In the genomic region with DNA sequence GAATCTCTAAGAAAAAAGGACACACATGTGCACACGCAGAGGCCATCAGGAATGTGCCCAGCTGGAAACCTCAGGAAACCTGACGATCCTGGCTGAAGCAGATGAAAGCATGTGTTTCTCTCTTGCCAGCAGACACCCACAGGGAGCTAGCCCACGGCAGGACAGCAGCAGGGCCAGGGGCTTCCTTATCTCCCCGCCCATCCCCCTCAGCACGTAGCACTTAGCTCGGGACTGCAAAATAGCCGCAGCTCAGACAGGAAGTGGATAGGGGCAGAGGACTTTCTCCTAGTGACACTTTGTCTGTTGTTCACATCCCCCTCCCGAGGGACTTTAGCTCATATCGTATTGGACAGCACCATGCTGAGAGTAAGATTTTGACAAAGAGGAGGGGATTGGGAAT, we compare ENCODE assay signal across 8 cellular contexts.
DNase-seq lines count a peak whose midpoint lies in the region; ATAC-seq and TF ChIP-seq lines count a peak whose summit lies in the region.

No MANE protein-coding gene starts in this region.

- peak; percentile 2 for ATAC-seq in GM19455 (IDR thresholded peaks at IDR 0.05; ENCODE audit: unreplicated experiment)
- no peak for ATAC-seq in central memory CD8-positive, alpha-beta T cell (replicated peaks; ENCODE audit: extremely low read depth, poor library complexity, severe bottlenecking)
- ATAC-seq in HG03025 (IDR thresholded peaks at IDR 0.05; ENCODE audit: low FRiP score, unreplicated experiment), result no peak

- H3K9me3 Mint-ChIP-seq in central memory CD8-positive, alpha-beta T cell, result no peaks in the 10 kb centered on the region
- H3K9me3 Mint-ChIP-seq in neural crest cell, result peaks cover 3% of the 10 kb centered on the region

- H3K27me3 Mint-ChIP-seq in central memory CD8-positive, alpha-beta T cell, result no peaks in the 10 kb centered on the region
- no peaks in the 10 kb centered on the region for H3K27me3 Mint-ChIP-seq in neural crest cell (ENCODE audit: low read depth)

- peak overlapping the region; percentile 73 for H3K27ac Mint-ChIP-seq in central memory CD8-positive, alpha-beta T cell (ENCODE audit: low read depth)
- H3K27ac Mint-ChIP-seq in neural crest cell (ENCODE audit: unreplicated experiment), result peak overlapping the region; percentile 53

- H3K4me1 Mint-ChIP-seq in central memory CD8-positive, alpha-beta T cell, result peaks cover 92% of the 10 kb centered on the region
- peaks cover 26% of the 10 kb centered on the region for H3K4me1 Mint-ChIP-seq in neural crest cell

- DNase-seq in KG1 (lab: John Stamatoyannopoulos, UW) (peak; percentile 38), neural crest cell (ENCODE audit: low read depth, low spot score) (peak; percentile 21), cerebellar cortex (ENCODE audit: low spot score) (no peak), NCI-H1092 treated with DMSO at 0.1 percent for 48 hours (lab: John Stamatoyannopoulos, UW) (no peak), inferior parietal cortex (ENCODE audit: extremely low spot score) (no peak)
- no peak for DNase-seq in central memory CD8-positive, alpha-beta T cell (ENCODE audit: low spot score in 2 of 2)

- peaks cover 68% of the 10 kb centered on the region for H3K36me3 Mint-ChIP-seq in central memory CD8-positive, alpha-beta T cell (ENCODE audit: insufficient read depth)
- no peaks in the 10 kb centered on the region for H3K36me3 Mint-ChIP-seq in neural crest cell (ENCODE audit: low read depth)

- peak overlapping the region; percentile 68 for H3K4me3 Mint-ChIP-seq in central memory CD8-positive, alpha-beta T cell
- H3K4me3 Mint-ChIP-seq in neural crest cell, result no peak overlapping the region

- no peak for TF ChIP-seq CTCF in neural crest cell (conservative IDR thresholded peaks at IDR 0.05)

Comparison
In these comparisons a context has a peak if more than half of its experiments do, and no peak if none do; other contexts are left out.
1. DNase-seq: peak in KG1 (single experiment) and neural crest cell (single experiment); none in central memory CD8-positive, alpha-beta T cell (0 of 2), cerebellar cortex (single experiment), NCI-H1092 treated with DMSO at 0.1 percent for 48 hours (single experiment) and inferior parietal cortex (single experiment).